In the genomic region with DNA sequence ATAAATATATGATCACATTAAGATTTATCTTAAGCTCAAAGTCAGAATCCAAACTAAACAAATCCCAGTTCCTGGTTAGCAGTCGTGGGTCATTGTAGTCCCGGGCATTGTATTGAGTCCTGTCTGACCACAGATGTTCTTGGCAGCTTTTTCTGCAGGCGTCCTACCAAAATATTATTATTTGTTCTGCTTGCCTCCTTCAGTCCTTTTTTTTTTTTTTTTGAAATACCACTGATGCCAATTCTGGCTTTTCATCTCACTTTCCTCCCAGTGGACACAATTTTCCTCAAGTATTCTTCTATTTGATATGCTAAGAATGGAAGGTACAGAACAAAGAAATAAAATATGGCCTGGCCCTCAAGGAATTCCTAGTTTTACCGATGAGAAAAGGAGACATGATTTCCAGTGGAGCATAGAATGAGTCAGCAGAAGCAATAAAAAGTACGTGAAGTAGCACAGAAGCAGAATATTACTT, we compare ENCODE assay signal across 13 cellular contexts.
DNase-seq lines count a peak whose midpoint lies in the region; ATAC-seq, FAIRE-seq and TF ChIP-seq lines count a peak whose summit lies in the region.
"Had no signal": no experiment of that assay in that cellular context is flagged by ENCODE, and none has a peak within 500 bp of the region (broad histone marks: within the 10 kb centered on the region; RNA-seq: fewer than 3 reads in every experiment).

No MANE protein-coding gene starts in this region.

- ATAC-seq in left cardiac atrium (peak in 1 of 2 donors; percentile 75), Right ventricle myocardium inferior (no peak), GM21723 (IDR thresholded peaks at IDR 0.05; ENCODE audit: unreplicated experiment) (no peak), HG03159 (IDR thresholded peaks at IDR 0.05; ENCODE audit: unreplicated experiment) (no peak)

- H3K27me3 Mint-ChIP-seq in brain = no peaks in the 10 kb centered on the region

- no peak overlapping the region for H3K27ac ChIP-seq in kidney (ENCODE audit: low read depth in 2 of 2, low read length in 2 of 2)

- peak overlapping the region in 1 of 5 experiments; percentile 2 for H3K4me3 Mint-ChIP-seq in brain

- DNase-seq in left cardiac atrium = peak; percentile 40
- no peak for DNase-seq in Right ventricle myocardium inferior (ENCODE audit: missing footprints)
- peak; percentile 75 for DNase-seq in kidney tubule cell (ENCODE audit: low spot score)
- DNase-seq in urothelium cell line (ENCODE audit: low spot score) = peak; percentile 24
- no peak for DNase-seq in kidney
- DNase-seq: central memory CD4-positive, alpha-beta T cell; IMR-90; NCI-H2227 treated with DMSO at 0.1 percent for 48 hours had no signal

- peak overlapping the region in 3 of 5 experiments; percentile 43 to 66 (median 63) for H3K27ac Mint-ChIP-seq in brain

- H3K4me1 ChIP-seq in kidney (ENCODE audit: control insufficient read depth in 1 of 2, insufficient read depth in 1 of 2, low read depth in 1 of 2, low read length in 2 of 2) = no peaks in the 10 kb centered on the region

- peaks cover 51% of the 10 kb centered on the region for H3K36me3 Mint-ChIP-seq in brain

- peaks cover 5 to 17% (median 12%) of the 10 kb centered on the region in 5 experiments for H3K9me3 Mint-ChIP-seq in brain

- no peak for TF ChIP-seq CTCF in brain (conservative IDR thresholded peaks at IDR 0.05)
- no peak for TF ChIP-seq CTCF in kidney (IDR thresholded peaks at IDR 0.05; ENCODE audit: borderline replicate concordance, extremely low read depth, insufficient read depth)

- no peak overlapping the region for H3K9ac ChIP-seq in kidney (ENCODE audit: low read length in 2 of 2)

- H3K4me1 Mint-ChIP-seq in brain = peaks cover 55% of the 10 kb centered on the region

- H3K4me3 ChIP-seq in kidney (ENCODE audit: low read length in 2 of 2) = no peak overlapping the region

- no peaks in the 10 kb centered on the region for H3K36me3 ChIP-seq in kidney (ENCODE audit: control insufficient read depth in 1 of 2, insufficient read depth in 2 of 2, low read length in 2 of 2)

- FAIRE-seq in urothelium cell line (lab: Jason Lieb, UNC) = no peak
- FAIRE-seq in kidney (lab: Jason Lieb, UNC) = no peak
- FAIRE-seq: frontal cortex, H1 had no signal

- H3K9me3 ChIP-seq in kidney (ENCODE audit: control insufficient read depth in 1 of 2, low read length in 2 of 2) = no peaks in the 10 kb centered on the region

- intact Hi-C loops in left cardiac atrium (cut with DNase I) (no loop called here), Right ventricle myocardium inferior (cut with DNase I) (no loop called here), kidney (cut with DNase I) (no loop called here)

Comparison
In these comparisons a context has a peak if more than half of its experiments do, and no peak if none do; other contexts are left out.
1. DNase-seq: peak in left cardiac atrium (single experiment), kidney tubule cell (single experiment) and urothelium cell line (single experiment); none in Right ventricle myocardium inferior (single experiment) and kidney (single experiment).